ENCODE assay signal across 15 cellular contexts in genomic region chr13:36450534-36450933, GRCh38.
"Had no signal": no experiment of that assay in that cellular context is flagged by ENCODE, and none has a peak within 500 bp of the region (broad histone marks: within the 10 kb centered on the region; RNA-seq: fewer than 3 reads in every experiment).

No MANE protein-coding gene starts in this region.

- H3K27ac ChIP-seq: epithelial cell of prostate, esophagus muscularis mucosa, gastrocnemius medialis, heart right ventricle, neutrophil, right atrium auricular region, sigmoid colon, skin epidermis had no signal

- H3K4me3 ChIP-seq: esophagus muscularis mucosa, gastrocnemius medialis, heart right ventricle, right atrium auricular region, sigmoid colon, skin epidermis had no signal

- H3K4me1 ChIP-seq: heart right ventricle, right atrium auricular region, sigmoid colon had no signal

- H3K36me3 ChIP-seq: esophagus muscularis mucosa, gastrocnemius medialis, heart right ventricle, neutrophil, right atrium auricular region, sigmoid colon had no signal

- H3K27me3 ChIP-seq: gastrocnemius medialis, neutrophil, right atrium auricular region, sigmoid colon had no signal

- H3K9me3 ChIP-seq: esophagus muscularis mucosa, gastrocnemius medialis, heart right ventricle, neutrophil, right atrium auricular region, sigmoid colon had no signal

- DNase-seq: effector memory CD8-positive, alpha-beta T cell; gastrocnemius medialis; heart right ventricle; hypothalamus; kidney glomerular epithelial cell; mesendoderm; naive thymus-derived CD4-positive, alpha-beta T cell; sigmoid colon; stimulated activated naive CD4-positive, alpha-beta T cell treated with Interleukin-2 at 50 U/mL for 16 hours; trophoblast cell had no signal
